In genomic region chr21:27795418-27795817, GRCh38 we compare ENCODE assay signal across 22 cellular contexts.
A peak's percentile ranks its signal among the peaks of the same experiment; 100 is the strongest.
DNase-seq lines count a peak whose midpoint lies in the region; ATAC-seq, FAIRE-seq and TF ChIP-seq lines count a peak whose summit lies in the region.
"Had no signal": no experiment of that assay in that cellular context is flagged by ENCODE, and none has a peak within 500 bp of the region (broad histone marks: within the 10 kb centered on the region; RNA-seq: fewer than 3 reads in every experiment).

No MANE protein-coding gene starts in this region.

- H3K79me2 ChIP-seq in GM23338 (replicated peaks; ENCODE audit: insufficient read depth) = no peaks in the 10 kb centered on the region

- no peak overlapping the region for H2AFZ ChIP-seq in GM23338

- WGBS in sigmoid colon, 2 donors = 72 to 82% methylated on average over 2 of the region's 2 CpGs

- H3K9me3 Mint-ChIP-seq in GM23338 = no peaks in the 10 kb centered on the region
- H3K9me3 Mint-ChIP-seq: CD8-positive, alpha-beta T cell had no signal

- TF ChIP-seq POLR2A in sigmoid colon (IDR thresholded peaks at IDR 0.05) = no peak

- no peak for DNase-seq in GM23338 (ENCODE audit: low spot score)
- no peak for DNase-seq in sigmoid colon
- no peak for DNase-seq in GM19240 (ENCODE audit: insufficient read length, low spot score)
- no peak for DNase-seq in upper lobe of right lung
- DNase-seq: 8988T; AML-193; C1 segment of cervical spinal cord; CD8-positive, alpha-beta T cell; DND-41; Karpas-422; NCI-H1417 treated with DMSO at 0.1 percent for 48 hours; NCI-H187; NCI-H446 treated with DMSO at 0.1 percent for 48 hours; NCI-H526 treated with DMSO at 0.1 percent for 48 hours; PC-3; Right ventricle myocardium superior had no signal

- no peak overlapping the region for H3K27ac ChIP-seq in GM23338 (ENCODE audit: low read depth)
- peak overlapping the region; percentile 16 for H3K27ac ChIP-seq in muscle layer of duodenum (ENCODE audit: low read length)
- peak overlapping the region in 3 of 4 donors; percentile 30 to 56 (median 32) for H3K27ac ChIP-seq in sigmoid colon
- H3K27ac ChIP-seq in upper lobe of right lung = no peak overlapping the region

- no peak overlapping the region for H3K27ac Mint-ChIP-seq in GM23338
- H3K27ac Mint-ChIP-seq: CD8-positive, alpha-beta T cell; IgD-negative memory B cell had no signal

- H3K4me1 Mint-ChIP-seq in GM23338 = peaks cover 12% of the 10 kb centered on the region; the same call in 2 of the 3 replicates
- H3K4me1 Mint-ChIP-seq: IgD-negative memory B cell had no signal

- intact Hi-C loops in sigmoid colon (cut with DNase I) = no loop called here
- intact Hi-C loops in upper lobe of right lung (cut with DNase I) = no loop called here

- 0 out of 2 replicates have a peak overlapping the region, but pooled peaks have one; percentile 21 for H3K4me2 ChIP-seq in GM23338

- H3K4me3 ChIP-seq in GM23338 (no peak overlapping the region), muscle layer of duodenum (ENCODE audit: low read depth in 1 of 2, low read length in 2 of 2) (no peak overlapping the region), sigmoid colon (no peak overlapping the region), upper lobe of right lung (no peak overlapping the region)

- no peaks in the 10 kb centered on the region for H3K36me3 Mint-ChIP-seq in GM23338 (ENCODE audit: low read depth)
- H3K36me3 Mint-ChIP-seq: CD8-positive, alpha-beta T cell; IgD-negative memory B cell had no signal

- H3F3A ChIP-seq in GM23338 (replicated peaks; ENCODE audit: low read depth) = no peaks in the 10 kb centered on the region

- FAIRE-seq in endometrium (lab: Jason Lieb, UNC) = peak; percentile 89
- FAIRE-seq: GM12891, HTR-8/SVneo had no signal

- H3K9me2 ChIP-seq in GM23338 (ENCODE audit: insufficient read depth) = no peaks in the 10 kb centered on the region

- no peak for ATAC-seq in GM23338
- no peak for ATAC-seq in upper lobe of right lung
- ATAC-seq in GM21367 (IDR thresholded peaks at IDR 0.05; ENCODE audit: unreplicated experiment) = no peak
- ATAC-seq: CD8-positive, alpha-beta T cell; PC-3 had no signal

- TF ChIP-seq EP300 in sigmoid colon (IDR thresholded peaks at IDR 0.05) = no peak

- peaks cover 4% of the 10 kb centered on the region for H3K27me3 Mint-ChIP-seq in GM23338 (ENCODE audit: insufficient read depth, low read depth, poor library complexity)

- no peak overlapping the region for H3K4me3 Mint-ChIP-seq in GM23338
- H3K4me3 Mint-ChIP-seq: CD8-positive, alpha-beta T cell; IgD-negative memory B cell had no signal

- H3K27me3 ChIP-seq in GM23338 (ENCODE audit: insufficient read depth) (no peaks in the 10 kb centered on the region), muscle layer of duodenum (ENCODE audit: low read depth, low read length) (no peaks in the 10 kb centered on the region), sigmoid colon (no peaks in the 10 kb centered on the region), upper lobe of right lung (no peaks in the 10 kb centered on the region)

- TF ChIP-seq CTCF in GM23338 (conservative IDR thresholded peaks at IDR 0.05; ENCODE audit: low read depth in 2 of 2) = no peak
- TF ChIP-seq CTCF in sigmoid colon (IDR thresholded peaks at IDR 0.05) = no peak
- no peak for TF ChIP-seq CTCF in upper lobe of right lung (IDR thresholded peaks at IDR 0.05)

- H3K36me3 ChIP-seq in GM23338 (ENCODE audit: insufficient read depth) (no peaks in the 10 kb centered on the region), muscle layer of duodenum (ENCODE audit: control insufficient read depth in 1 of 2, insufficient read depth in 2 of 2, low read length in 2 of 2) (no peaks in the 10 kb centered on the region), sigmoid colon (no peaks in the 10 kb centered on the region), upper lobe of right lung (no peaks in the 10 kb centered on the region)

- H3K4me1 ChIP-seq in GM23338 (ENCODE audit: insufficient read depth) (peaks cover 12% of the 10 kb centered on the region), muscle layer of duodenum (ENCODE audit: control insufficient read depth in 1 of 2, insufficient read depth in 2 of 2, low read length in 2 of 2) (peaks cover 0 to 9% of the 10 kb centered on the region in 2 donors), sigmoid colon (peaks cover 0 to 25% (median 18%) of the 10 kb centered on the region in 4 donors), upper lobe of right lung (peaks cover 4% of the 10 kb centered on the region)

- H4K20me1 ChIP-seq in GM23338 (replicated peaks; ENCODE audit: insufficient read depth) = no peaks in the 10 kb centered on the region

- H3K9me3 ChIP-seq in muscle layer of duodenum (ENCODE audit: control insufficient read depth in 1 of 2, low read length in 2 of 2) (no peaks in the 10 kb centered on the region), sigmoid colon (no peaks in the 10 kb centered on the region), upper lobe of right lung (no peaks in the 10 kb centered on the region)

TF ChIP-seq in GM23338, 12 proteins besides CTCF, POLR2A, EP300 and RAD21:
- TF ChIP-seq CREB1 (CRISPR knock-in tag; IDR thresholded peaks at IDR 0.05; ENCODE audit: low read depth) = no peak
- no peak for TF ChIP-seq ETS1 (IDR thresholded peaks at IDR 0.05)
- no peak for TF ChIP-seq NANOG (IDR thresholded peaks at IDR 0.05; ENCODE audit: borderline replicate concordance)
- TF ChIP-seq ZNF462 (CRISPR knock-in tag; IDR thresholded peaks at IDR 0.05) = no peak
TF ChIP-seq in GM23338: peak in this region for 0.

Comparison
In these comparisons a context has a peak if more than half of its experiments do, and no peak if none do; other contexts are left out.
1. H3K27ac ChIP-seq: peak in muscle layer of duodenum (single experiment) and sigmoid colon (3 of 4); none in GM23338 (single experiment) and upper lobe of right lung (single experiment).